In the genomic region with DNA sequence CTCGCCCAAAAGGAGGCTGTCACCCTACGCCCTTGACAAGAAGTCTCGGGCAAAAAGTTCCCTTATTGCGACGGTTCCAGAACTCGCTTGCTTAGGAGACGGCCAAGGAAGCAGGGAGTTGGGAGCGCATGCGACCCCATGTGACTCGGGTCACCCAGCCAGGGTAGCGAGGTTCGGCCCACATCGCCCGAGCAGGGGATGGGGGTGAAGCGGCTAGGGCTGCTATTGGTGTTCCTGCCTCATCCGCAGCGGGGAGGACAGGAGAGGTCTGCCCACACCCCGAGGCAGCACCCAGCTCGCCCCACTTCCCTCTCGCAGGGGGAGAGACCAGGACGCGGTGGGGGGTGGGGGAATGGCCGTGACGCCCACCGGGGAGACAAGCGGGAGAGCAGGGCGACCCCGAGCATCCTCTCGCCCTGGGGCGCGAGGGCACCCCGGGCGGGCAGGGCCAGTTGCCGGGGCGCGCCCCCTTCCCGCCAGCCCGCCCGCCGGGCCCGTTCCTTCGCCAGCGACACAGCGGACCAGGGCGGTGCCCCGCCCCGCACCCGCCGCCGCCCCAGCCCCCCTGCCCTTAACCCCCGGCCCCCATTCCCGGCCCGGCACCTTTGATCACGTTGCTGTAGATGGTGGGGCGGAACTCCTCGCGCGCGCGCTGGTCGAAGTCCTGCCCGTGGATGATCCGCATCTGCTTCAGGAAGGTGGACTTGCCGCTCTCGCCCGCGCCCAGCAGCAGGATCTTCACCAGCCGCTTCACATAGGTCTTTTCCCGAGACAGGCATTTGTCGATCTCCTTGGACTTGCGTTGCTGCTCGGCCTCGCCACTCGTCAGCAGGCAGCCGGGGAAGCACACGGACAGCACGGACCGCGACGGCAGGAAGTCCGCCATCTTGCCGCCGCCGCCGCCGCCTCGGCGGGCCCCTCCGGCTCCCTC, we compare ENCODE assay signal across 1 cellular context.
A peak's percentile ranks its signal among the peaks of the same experiment; 100 is the strongest.
TF ChIP-seq lines count a peak whose summit lies in the region.

No MANE protein-coding gene starts in this region.

TF ChIP-seq in HEK293, 187 proteins besides CTCF, POLR2A, EP300 and RAD21 (continued from another document and continues in another):
- TF ChIP-seq, protein P1, sequence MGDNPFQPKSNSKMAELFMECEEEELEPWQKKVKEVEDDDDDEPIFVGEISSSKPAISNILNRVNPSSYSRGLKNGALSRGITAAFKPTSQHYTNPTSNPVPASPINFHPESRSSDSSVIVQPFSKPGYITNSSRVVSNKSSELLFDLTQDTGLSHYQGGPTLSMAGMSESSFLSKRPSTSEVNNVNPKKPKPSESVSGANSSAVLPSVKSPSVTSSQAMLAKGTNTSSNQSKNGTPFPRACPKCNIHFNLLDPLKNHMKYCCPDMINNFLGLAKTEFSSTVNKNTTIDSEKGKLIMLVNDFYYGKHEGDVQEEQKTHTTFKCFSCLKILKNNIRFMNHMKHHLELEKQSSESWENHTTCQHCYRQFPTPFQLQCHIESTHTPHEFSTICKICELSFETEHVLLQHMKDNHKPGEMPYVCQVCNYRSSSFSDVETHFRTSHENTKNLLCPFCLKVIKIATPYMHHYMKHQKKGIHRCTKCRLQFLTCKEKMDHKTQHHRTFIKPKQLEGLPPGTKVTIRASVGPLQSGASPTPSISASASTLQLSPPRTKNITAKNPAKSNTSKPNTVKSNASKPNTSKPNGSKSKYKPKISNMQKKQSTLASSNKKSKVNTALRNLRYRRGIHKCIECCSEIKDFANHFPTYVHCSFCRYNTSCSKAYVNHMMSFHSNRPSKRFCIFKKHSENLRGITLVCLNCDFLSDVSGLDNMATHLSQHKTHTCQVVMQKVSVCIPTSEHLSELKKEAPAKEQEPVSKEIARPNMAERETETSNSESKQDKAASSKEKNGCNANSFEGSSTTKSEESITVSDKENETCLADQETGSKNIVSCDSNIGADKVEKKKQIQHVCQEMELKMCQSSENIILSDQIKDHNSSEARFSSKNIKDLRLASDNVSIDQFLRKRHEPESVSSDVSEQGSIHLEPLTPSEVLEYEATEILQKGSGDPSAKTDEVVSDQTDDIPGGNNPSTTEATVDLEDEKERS (tag by site-specific recombination; IDR thresholded peaks at IDR 0.05): no peak
- TF ChIP-seq ZNF658 (tag by site-specific recombination; IDR thresholded peaks at IDR 0.05): no peak
- TF ChIP-seq ZBTB1 (tag by site-specific recombination; IDR thresholded peaks at IDR 0.05): no peak
- TF ChIP-seq, protein P2, sequence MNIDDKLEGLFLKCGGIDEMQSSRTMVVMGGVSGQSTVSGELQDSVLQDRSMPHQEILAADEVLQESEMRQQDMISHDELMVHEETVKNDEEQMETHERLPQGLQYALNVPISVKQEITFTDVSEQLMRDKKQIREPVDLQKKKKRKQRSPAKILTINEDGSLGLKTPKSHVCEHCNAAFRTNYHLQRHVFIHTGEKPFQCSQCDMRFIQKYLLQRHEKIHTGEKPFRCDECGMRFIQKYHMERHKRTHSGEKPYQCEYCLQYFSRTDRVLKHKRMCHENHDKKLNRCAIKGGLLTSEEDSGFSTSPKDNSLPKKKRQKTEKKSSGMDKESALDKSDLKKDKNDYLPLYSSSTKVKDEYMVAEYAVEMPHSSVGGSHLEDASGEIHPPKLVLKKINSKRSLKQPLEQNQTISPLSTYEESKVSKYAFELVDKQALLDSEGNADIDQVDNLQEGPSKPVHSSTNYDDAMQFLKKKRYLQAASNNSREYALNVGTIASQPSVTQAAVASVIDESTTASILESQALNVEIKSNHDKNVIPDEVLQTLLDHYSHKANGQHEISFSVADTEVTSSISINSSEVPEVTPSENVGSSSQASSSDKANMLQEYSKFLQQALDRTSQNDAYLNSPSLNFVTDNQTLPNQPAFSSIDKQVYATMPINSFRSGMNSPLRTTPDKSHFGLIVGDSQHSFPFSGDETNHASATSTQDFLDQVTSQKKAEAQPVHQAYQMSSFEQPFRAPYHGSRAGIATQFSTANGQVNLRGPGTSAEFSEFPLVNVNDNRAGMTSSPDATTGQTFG (tag by site-specific recombination; IDR thresholded peaks at IDR 0.05; ENCODE audit: borderline replicate concordance): no peak
- TF ChIP-seq ZNF610 (tag by site-specific recombination; IDR thresholded peaks at IDR 0.05; ENCODE audit: borderline replicate concordance): no peak
- TF ChIP-seq, protein P3, sequence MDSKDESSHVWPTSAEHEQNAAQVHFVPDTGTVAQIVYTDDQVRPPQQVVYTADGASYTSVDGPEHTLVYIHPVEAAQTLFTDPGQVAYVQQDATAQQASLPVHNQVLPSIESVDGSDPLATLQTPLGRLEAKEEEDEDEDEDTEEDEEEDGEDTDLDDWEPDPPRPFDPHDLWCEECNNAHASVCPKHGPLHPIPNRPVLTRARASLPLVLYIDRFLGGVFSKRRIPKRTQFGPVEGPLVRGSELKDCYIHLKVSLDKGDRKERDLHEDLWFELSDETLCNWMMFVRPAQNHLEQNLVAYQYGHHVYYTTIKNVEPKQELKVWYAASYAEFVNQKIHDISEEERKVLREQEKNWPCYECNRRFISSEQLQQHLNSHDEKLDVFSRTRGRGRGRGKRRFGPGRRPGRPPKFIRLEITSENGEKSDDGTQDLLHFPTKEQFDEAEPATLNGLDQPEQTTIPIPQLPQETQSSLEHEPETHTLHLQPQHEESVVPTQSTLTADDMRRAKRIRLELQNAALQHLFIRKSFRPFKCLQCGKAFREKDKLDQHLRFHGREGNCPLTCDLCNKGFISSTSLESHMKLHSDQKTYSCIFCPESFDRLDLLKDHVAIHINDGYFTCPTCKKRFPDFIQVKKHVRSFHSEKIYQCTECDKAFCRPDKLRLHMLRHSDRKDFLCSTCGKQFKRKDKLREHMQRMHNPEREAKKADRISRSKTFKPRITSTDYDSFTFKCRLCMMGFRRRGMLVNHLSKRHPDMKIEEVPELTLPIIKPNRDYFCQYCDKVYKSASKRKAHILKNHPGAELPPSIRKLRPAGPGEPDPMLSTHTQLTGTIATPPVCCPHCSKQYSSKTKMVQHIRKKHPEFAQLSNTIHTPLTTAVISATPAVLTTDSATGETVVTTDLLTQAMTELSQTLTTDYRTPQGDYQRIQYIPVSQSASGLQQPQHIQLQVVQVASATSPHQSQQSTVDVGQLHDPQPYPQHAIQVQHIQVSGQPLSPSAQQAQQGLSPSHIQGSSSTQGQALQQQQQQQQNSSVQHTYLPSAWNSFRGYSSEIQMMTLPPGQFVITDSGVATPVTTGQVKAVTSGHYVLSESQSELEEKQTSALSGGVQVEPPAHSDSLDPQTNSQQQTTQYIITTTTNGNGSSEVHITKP (tag by site-specific recombination; IDR thresholded peaks at IDR 0.05): peak; percentile 74
- TF ChIP-seq OSR2 (tag by site-specific recombination; IDR thresholded peaks at IDR 0.05): no peak
- no peak for TF ChIP-seq ZNF791 (tag by site-specific recombination; IDR thresholded peaks at IDR 0.05)
- TF ChIP-seq ZNF146 (tag by site-specific recombination; IDR thresholded peaks at IDR 0.05): no peak
- TF ChIP-seq SCRT1 (tag by site-specific recombination; IDR thresholded peaks at IDR 0.05; ENCODE audit: borderline replicate concordance): no peak
- TF ChIP-seq ZNF768 (tag by site-specific recombination; IDR thresholded peaks at IDR 0.05): no peak
- TF ChIP-seq, protein P4, sequence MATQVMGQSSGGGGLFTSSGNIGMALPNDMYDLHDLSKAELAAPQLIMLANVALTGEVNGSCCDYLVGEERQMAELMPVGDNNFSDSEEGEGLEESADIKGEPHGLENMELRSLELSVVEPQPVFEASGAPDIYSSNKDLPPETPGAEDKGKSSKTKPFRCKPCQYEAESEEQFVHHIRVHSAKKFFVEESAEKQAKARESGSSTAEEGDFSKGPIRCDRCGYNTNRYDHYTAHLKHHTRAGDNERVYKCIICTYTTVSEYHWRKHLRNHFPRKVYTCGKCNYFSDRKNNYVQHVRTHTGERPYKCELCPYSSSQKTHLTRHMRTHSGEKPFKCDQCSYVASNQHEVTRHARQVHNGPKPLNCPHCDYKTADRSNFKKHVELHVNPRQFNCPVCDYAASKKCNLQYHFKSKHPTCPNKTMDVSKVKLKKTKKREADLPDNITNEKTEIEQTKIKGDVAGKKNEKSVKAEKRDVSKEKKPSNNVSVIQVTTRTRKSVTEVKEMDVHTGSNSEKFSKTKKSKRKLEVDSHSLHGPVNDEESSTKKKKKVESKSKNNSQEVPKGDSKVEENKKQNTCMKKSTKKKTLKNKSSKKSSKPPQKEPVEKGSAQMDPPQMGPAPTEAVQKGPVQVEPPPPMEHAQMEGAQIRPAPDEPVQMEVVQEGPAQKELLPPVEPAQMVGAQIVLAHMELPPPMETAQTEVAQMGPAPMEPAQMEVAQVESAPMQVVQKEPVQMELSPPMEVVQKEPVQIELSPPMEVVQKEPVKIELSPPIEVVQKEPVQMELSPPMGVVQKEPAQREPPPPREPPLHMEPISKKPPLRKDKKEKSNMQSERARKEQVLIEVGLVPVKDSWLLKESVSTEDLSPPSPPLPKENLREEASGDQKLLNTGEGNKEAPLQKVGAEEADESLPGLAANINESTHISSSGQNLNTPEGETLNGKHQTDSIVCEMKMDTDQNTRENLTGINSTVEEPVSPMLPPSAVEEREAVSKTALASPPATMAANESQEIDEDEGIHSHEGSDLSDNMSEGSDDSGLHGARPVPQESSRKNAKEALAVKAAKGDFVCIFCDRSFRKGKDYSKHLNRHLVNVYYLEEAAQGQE (tag by site-specific recombination; IDR thresholded peaks at IDR 0.05): 0 out of 2 replicates have a peak, but pooled peaks have one; percentile 13
- TF ChIP-seq ZNF558 (tag by site-specific recombination; IDR thresholded peaks at IDR 0.05): no peak
- TF ChIP-seq ZNF654 (tag by site-specific recombination; IDR thresholded peaks at IDR 0.05; ENCODE audit: low read depth): no peak
- no peak for TF ChIP-seq ZNF121 (tag by site-specific recombination; IDR thresholded peaks at IDR 0.05)
- TF ChIP-seq ZNF248 (tag by site-specific recombination; IDR thresholded peaks at IDR 0.05): no peak
- TF ChIP-seq ZBTB17 (tag by site-specific recombination; IDR thresholded peaks at IDR 0.05): 0 out of 2 replicates have a peak, but pooled peaks have one; percentile 47
- no peak for TF ChIP-seq ZNF416 (tag by site-specific recombination; IDR thresholded peaks at IDR 0.05)
- TF ChIP-seq, protein P5, sequence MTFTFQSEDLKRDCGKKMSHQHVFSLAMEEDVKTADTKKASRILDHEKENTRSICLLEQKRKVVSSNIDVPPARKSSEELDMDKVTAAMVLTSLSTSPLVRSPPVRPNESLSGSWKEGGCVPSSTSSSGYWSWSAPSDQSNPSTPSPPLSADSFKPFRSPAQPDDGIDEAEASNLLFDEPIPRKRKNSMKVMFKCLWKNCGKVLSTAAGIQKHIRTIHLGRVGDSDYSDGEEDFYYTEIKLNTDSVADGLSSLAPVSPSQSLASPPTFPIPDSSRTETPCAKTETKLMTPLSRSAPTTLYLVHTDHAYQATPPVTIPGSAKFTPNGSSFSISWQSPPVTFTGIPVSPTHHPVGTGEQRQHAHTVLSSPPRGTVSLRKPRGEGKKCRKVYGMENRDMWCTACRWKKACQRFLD (tag by site-specific recombination; IDR thresholded peaks at IDR 0.05): no peak
- TF ChIP-seq ZNF266 (tag by site-specific recombination; IDR thresholded peaks at IDR 0.05; ENCODE audit: low read depth): no peak
- TF ChIP-seq, protein P6, sequence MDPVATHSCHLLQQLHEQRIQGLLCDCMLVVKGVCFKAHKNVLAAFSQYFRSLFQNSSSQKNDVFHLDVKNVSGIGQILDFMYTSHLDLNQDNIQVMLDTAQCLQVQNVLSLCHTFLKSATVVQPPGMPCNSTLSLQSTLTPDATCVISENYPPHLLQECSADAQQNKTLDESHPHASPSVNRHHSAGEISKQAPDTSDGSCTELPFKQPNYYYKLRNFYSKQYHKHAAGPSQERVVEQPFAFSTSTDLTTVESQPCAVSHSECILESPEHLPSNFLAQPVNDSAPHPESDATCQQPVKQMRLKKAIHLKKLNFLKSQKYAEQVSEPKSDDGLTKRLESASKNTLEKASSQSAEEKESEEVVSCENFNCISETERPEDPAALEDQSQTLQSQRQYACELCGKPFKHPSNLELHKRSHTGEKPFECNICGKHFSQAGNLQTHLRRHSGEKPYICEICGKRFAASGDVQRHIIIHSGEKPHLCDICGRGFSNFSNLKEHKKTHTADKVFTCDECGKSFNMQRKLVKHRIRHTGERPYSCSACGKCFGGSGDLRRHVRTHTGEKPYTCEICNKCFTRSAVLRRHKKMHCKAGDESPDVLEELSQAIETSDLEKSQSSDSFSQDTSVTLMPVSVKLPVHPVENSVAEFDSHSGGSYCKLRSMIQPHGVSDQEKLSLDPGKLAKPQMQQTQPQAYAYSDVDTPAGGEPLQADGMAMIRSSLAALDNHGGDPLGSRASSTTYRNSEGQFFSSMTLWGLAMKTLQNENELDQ (tag by site-specific recombination; IDR thresholded peaks at IDR 0.05; ENCODE audit: low read depth): no peak
- no peak for TF ChIP-seq ZNF202 (tag by site-specific recombination; IDR thresholded peaks at IDR 0.05; ENCODE audit: borderline replicate concordance)
- TF ChIP-seq, protein P7, sequence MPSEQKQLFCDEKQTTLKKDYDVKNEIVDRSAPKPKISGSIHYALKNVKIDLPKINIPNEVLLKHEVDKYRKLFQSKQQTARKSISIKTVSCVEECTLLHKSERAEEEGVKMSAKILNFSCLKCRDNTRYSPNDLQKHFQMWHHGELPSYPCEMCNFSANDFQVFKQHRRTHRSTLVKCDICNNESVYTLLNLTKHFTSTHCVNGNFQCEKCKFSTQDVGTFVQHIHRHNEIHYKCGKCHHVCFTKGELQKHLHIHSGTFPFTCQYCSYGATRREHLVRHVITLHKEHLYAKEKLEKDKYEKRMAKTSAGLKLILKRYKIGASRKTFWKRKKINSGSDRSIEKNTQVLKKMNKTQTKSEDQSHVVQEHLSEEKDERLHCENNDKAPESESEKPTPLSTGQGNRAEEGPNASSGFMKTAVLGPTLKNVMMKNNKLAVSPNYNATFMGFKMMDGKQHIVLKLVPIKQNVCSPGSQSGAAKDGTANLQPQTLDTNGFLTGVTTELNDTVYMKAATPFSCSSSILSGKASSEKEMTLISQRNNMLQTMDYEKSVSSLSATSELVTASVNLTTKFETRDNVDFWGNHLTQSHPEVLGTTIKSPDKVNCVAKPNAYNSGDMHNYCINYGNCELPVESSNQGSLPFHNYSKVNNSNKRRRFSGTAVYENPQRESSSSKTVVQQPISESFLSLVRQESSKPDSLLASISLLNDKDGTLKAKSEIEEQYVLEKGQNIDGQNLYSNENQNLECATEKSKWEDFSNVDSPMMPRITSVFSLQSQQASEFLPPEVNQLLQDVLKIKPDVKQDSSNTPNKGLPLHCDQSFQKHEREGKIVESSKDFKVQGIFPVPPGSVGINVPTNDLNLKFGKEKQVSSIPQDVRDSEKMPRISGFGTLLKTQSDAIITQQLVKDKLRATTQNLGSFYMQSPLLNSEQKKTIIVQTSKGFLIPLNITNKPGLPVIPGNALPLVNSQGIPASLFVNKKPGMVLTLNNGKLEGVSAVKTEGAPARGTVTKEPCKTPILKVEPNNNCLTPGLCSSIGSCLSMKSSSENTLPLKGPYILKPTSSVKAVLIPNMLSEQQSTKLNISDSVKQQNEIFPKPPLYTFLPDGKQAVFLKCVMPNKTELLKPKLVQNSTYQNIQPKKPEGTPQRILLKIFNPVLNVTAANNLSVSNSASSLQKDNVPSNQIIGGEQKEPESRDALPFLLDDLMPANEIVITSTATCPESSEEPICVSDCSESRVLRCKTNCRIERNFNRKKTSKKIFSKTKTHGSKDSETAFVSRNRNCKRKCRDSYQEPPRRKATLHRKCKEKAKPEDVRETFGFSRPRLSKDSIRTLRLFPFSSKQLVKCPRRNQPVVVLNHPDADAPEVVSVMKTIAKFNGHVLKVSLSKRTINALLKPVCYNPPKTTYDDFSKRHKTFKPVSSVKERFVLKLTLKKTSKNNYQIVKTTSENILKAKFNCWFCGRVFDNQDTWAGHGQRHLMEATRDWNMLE (tag by site-specific recombination; conservative IDR thresholded peaks at IDR 0.05; ENCODE audit: low read depth): no peak
- TF ChIP-seq MYNN (tag by site-specific recombination; IDR thresholded peaks at IDR 0.05; ENCODE audit: borderline replicate concordance): no peak
- TF ChIP-seq, protein P8, sequence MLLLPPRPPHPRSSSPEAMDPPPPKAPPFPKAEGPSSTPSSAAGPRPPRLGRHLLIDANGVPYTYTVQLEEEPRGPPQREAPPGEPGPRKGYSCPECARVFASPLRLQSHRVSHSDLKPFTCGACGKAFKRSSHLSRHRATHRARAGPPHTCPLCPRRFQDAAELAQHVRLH (tag by site-specific recombination; IDR thresholded peaks at IDR 0.05): no peak
